In genomic region chr2:1730047-1730937, GRCh38 we compare ENCODE assay signal across 9 cellular contexts. TPM values are rescaled to one million over a fixed set of nuclear protein-coding genes. Genes with fewer than 3 reads are reported as not detected.
DNase-seq lines count a peak whose midpoint lies in the region; ATAC-seq and TF ChIP-seq lines count a peak whose summit lies in the region.
"Had no signal": no experiment of that assay in that cellular context is flagged by ENCODE, and none has a peak within 500 bp of the region (broad histone marks: within the 10 kb centered on the region; RNA-seq: fewer than 3 reads in every experiment).

No MANE protein-coding gene starts in this region.

- no peak for TF ChIP-seq POLR2A in right lobe of liver (IDR thresholded peaks at IDR 0.05)

- H3K27me3 ChIP-seq in right lobe of liver, result no peaks in the 10 kb centered on the region

- ATAC-seq in right lobe of liver, result peak; percentile 39 to 62 (median 50)

- DNase-seq in NCI-H2107 treated with DMSO at 0.1 percent for 48 hours (lab: John Stamatoyannopoulos, UW; ENCODE audit: unreplicated experiment), result peak; percentile 39
- no peak for DNase-seq in NCI-H2107 (lab: John Stamatoyannopoulos, UW)
- DNase-seq in ecto neural progenitor cell (ENCODE audit: low spot score), result peak; percentile 63
- peak in 2 of 3 donors; percentile 43 to 49 for DNase-seq in right lobe of liver
- DNase-seq in type B pancreatic cell (ENCODE audit: extremely low spot score, unreplicated experiment), result peak; percentile 62
- DNase-seq in GM20000 (ENCODE audit: low spot score), result no peak
- DNase-seq in GM13976 (ENCODE audit: low spot score), result no peak
- DNase-seq in activated naive CD8-positive, alpha-beta T cell treated with anti-CD3 and anti-CD28 coated beads for 36 hours, result no peak
- DNase-seq: NCI-H1930 had no signal

- H3K27me3 Mint-ChIP-seq in type B pancreatic cell, result no peaks in the 10 kb centered on the region
- no peaks in the 10 kb centered on the region for H3K27me3 Mint-ChIP-seq in activated naive CD8-positive, alpha-beta T cell treated with anti-CD3 and anti-CD28 coated beads for 36 hours

- peak overlapping the region; percentile 54 for H3K27ac Mint-ChIP-seq in type B pancreatic cell
- H3K27ac Mint-ChIP-seq in activated naive CD8-positive, alpha-beta T cell treated with anti-CD3 and anti-CD28 coated beads for 36 hours, result no peak overlapping the region

- TF ChIP-seq CTCF in right lobe of liver (IDR thresholded peaks at IDR 0.05) (no peak), type B pancreatic cell (conservative IDR thresholded peaks at IDR 0.05) (no peak), GM20000 (IDR thresholded peaks at IDR 0.05; ENCODE audit: extremely low read depth, missing control alignments) (no peak), GM13976 (IDR thresholded peaks at IDR 0.05; ENCODE audit: borderline replicate concordance, control extremely low read depth, extremely low read depth, insufficient read depth, missing control alignments) (no peak)

- H3K9me3 ChIP-seq in right lobe of liver, result no peaks in the 10 kb centered on the region

- no peaks in the 10 kb centered on the region for H3K36me3 ChIP-seq in right lobe of liver

- in situ Hi-C loops in GM13976 (cut with MboI; ENCODE audit: low sequenced_read_pairs, unreplicated experiment), result no loop called here

- peaks cover 56% of the 10 kb centered on the region for H3K4me1 Mint-ChIP-seq in type B pancreatic cell (ENCODE audit: unreplicated experiment)
- H3K4me1 Mint-ChIP-seq in activated naive CD8-positive, alpha-beta T cell treated with anti-CD3 and anti-CD28 coated beads for 36 hours, result no peaks in the 10 kb centered on the region

- WGBS in right lobe of liver (ENCODE audit: insufficient coverage, low coverage, low lambda C conversion rate, missing lambda C conversion rate), result 38% methylated on average over 5 of the region's 10 CpGs

- peak overlapping the region; percentile 17 for H3K4me3 Mint-ChIP-seq in type B pancreatic cell
- H3K4me3 Mint-ChIP-seq in activated naive CD8-positive, alpha-beta T cell treated with anti-CD3 and anti-CD28 coated beads for 36 hours, result no peak overlapping the region

- H3K4me1 ChIP-seq in right lobe of liver, result no peaks in the 10 kb centered on the region

- peaks cover 17% of the 10 kb centered on the region for H3K36me3 Mint-ChIP-seq in type B pancreatic cell
- no peaks in the 10 kb centered on the region for H3K36me3 Mint-ChIP-seq in activated naive CD8-positive, alpha-beta T cell treated with anti-CD3 and anti-CD28 coated beads for 36 hours

- H3K9me3 Mint-ChIP-seq in type B pancreatic cell, result peaks cover 4% of the 10 kb centered on the region
- no peaks in the 10 kb centered on the region for H3K9me3 Mint-ChIP-seq in activated naive CD8-positive, alpha-beta T cell treated with anti-CD3 and anti-CD28 coated beads for 36 hours

- no peak overlapping the region for H3K4me3 ChIP-seq in right lobe of liver

- intact Hi-C loops in right lobe of liver (cut with DNase I), result no loop called here

- peak overlapping the region; percentile 43 to 51 (median 49) for H3K27ac ChIP-seq in right lobe of liver

RNA-seq across cellular contexts. Expression of gene PXDN, which starts 14.0 kb away (rescaled TPM):
- total RNA-seq in right lobe of liver, result 10 to 100 TPM in 3 of 6 experiments, 1 to 10 TPM in 3; 5.5 to 21.0 (median 11.4) TPM
- 58.4 and 150 TPM in 2 replicates for total RNA-seq in type B pancreatic cell (ENCODE audit: low replicate concordance)
- total RNA-seq in activated naive CD8-positive, alpha-beta T cell treated with anti-CD3 and anti-CD28 coated beads for 36 hours, result 1 to 10 TPM; 1.8 to 2.1 TPM

Comparison
In these comparisons a context has a peak if more than half of its experiments do, and no peak if none do; other contexts are left out.
1. DNase-seq: peak in NCI-H2107 treated with DMSO at 0.1 percent for 48 hours (single experiment), ecto neural progenitor cell (single experiment), right lobe of liver (2 of 3) and type B pancreatic cell (single experiment); none in NCI-H2107 (single experiment), GM20000 (single experiment), GM13976 (single experiment) and activated naive CD8-positive, alpha-beta T cell treated with anti-CD3 and anti-CD28 coated beads for 36 hours (single experiment).